Comparison of ENCODE assay signal across 16 cellular contexts in genomic region chr11:82405392-82405791, GRCh38.
"Had no signal": no experiment of that assay in that cellular context is flagged by ENCODE, and none has a peak within 500 bp of the region (broad histone marks: within the 10 kb centered on the region; RNA-seq: fewer than 3 reads in every experiment).

No MANE protein-coding gene starts in this region.

- H3K4me1 ChIP-seq: esophagus squamous epithelium, left ventricle myocardium inferior, transverse colon had no signal

- H3K27ac ChIP-seq: cardiac muscle cell, esophagus squamous epithelium, left ventricle myocardium inferior, ovary, thoracic aorta, transverse colon had no signal

- H3K27me3 Mint-ChIP-seq: effector memory CD8-positive, alpha-beta T cell; progenitor cell of endocrine pancreas; stimulated activated naive CD8-positive, alpha-beta T cell treated with anti-CD3 and anti-CD28 coated beads, Interleukin-15, amount 100 ng/mL, for 72 hours had no signal

- H3K4me3 Mint-ChIP-seq: brain; effector memory CD8-positive, alpha-beta T cell; naive thymus-derived CD4-positive, alpha-beta T cell; stimulated activated naive CD8-positive, alpha-beta T cell treated with anti-CD3 and anti-CD28 coated beads, Interleukin-15, amount 100 ng/mL, for 72 hours had no signal

- H3K4me1 Mint-ChIP-seq: brain; naive thymus-derived CD4-positive, alpha-beta T cell; stimulated activated naive CD8-positive, alpha-beta T cell treated with anti-CD3 and anti-CD28 coated beads, Interleukin-15, amount 100 ng/mL, for 72 hours had no signal

- H3K36me3 Mint-ChIP-seq: brain; naive thymus-derived CD4-positive, alpha-beta T cell had no signal

- H3K4me3 ChIP-seq: cardiac muscle cell, esophagus squamous epithelium, left ventricle myocardium inferior, lung, ovary, thoracic aorta, transverse colon had no signal

- ATAC-seq: effector memory CD8-positive, alpha-beta T cell; naive thymus-derived CD4-positive, alpha-beta T cell; sciatic nerve; stimulated activated naive CD8-positive, alpha-beta T cell treated with anti-CD3 and anti-CD28 coated beads, Interleukin-15, amount 100 ng/mL, for 72 hours had no signal

- H3K36me3 ChIP-seq: cardiac muscle cell, esophagus squamous epithelium, left ventricle myocardium inferior, ovary, thoracic aorta, transverse colon had no signal

- DNase-seq: effector memory CD8-positive, alpha-beta T cell; esophagus squamous epithelium; foreskin fibroblast; left ventricle myocardium inferior; mesenchymal stem cell; naive thymus-derived CD4-positive, alpha-beta T cell; nucleus accumbens; ovary; stimulated activated naive CD8-positive, alpha-beta T cell treated with anti-CD3 and anti-CD28 coated beads, Interleukin-15, amount 100 ng/mL, for 72 hours; transverse colon had no signal

- H3K27me3 ChIP-seq: cardiac muscle cell, esophagus squamous epithelium, ovary, transverse colon had no signal

- H3K9me3 ChIP-seq: esophagus squamous epithelium, ovary, thoracic aorta, transverse colon had no signal

- H3K27ac Mint-ChIP-seq: brain; effector memory CD8-positive, alpha-beta T cell; naive thymus-derived CD4-positive, alpha-beta T cell; progenitor cell of endocrine pancreas; stimulated activated naive CD8-positive, alpha-beta T cell treated with anti-CD3 and anti-CD28 coated beads, Interleukin-15, amount 100 ng/mL, for 72 hours had no signal

- H3K9me3 Mint-ChIP-seq: brain had no signal
